ENCODE assay signal across 13 cellular contexts in genomic region chr10:87547734-87548311, GRCh38. TPM values are rescaled to one million over a fixed set of nuclear protein-coding genes. Genes with fewer than 3 reads are reported as not detected.
DNase-seq lines count a peak whose midpoint lies in the region; ATAC-seq and TF ChIP-seq lines count a peak whose summit lies in the region.
"Had no signal": no experiment of that assay in that cellular context is flagged by ENCODE, and none has a peak within 500 bp of the region (broad histone marks: within the 10 kb centered on the region; RNA-seq: fewer than 3 reads in every experiment).

No MANE protein-coding gene starts in this region.

- H3K9me3 ChIP-seq in mammary epithelial cell (replicated peaks; ENCODE audit: insufficient read depth, low read length): no peaks in the 10 kb centered on the region

- peak overlapping the region; percentile 64 for H3K18ac ChIP-seq in mesendoderm (ENCODE audit: low read length)

- WGBS in mammary epithelial cell (ENCODE audit: low coverage, missing lambda C conversion rate): 77% methylated on average over 3 of the region's 3 CpGs
- no CpG with 5 or more reads among the region's 3 CpGs for WGBS in mesendoderm (ENCODE audit: extremely low coverage, insufficient coverage, low lambda C conversion rate)

- no peak overlapping the region for H3K4ac ChIP-seq in mesendoderm (ENCODE audit: low read depth, low read length)

- H3K56ac ChIP-seq in mesendoderm (ENCODE audit: low read length): peak overlapping the region; percentile 11

- H4K5ac ChIP-seq in mesendoderm (ENCODE audit: low read length): no peak overlapping the region

- BruUV-seq in mammary epithelial cell (replicated peaks; lab: Mats Ljungman, UMichigan): no TSS peak

- H2BK5ac ChIP-seq in mesendoderm (ENCODE audit: low read length): no peak overlapping the region

- DNase-seq in BJ (ENCODE audit: low read depth) (peak; percentile 70), M059J (ENCODE audit: low read depth) (peak; percentile 77), mammary epithelial cell (peak; percentile 23), mesendoderm (no peak), Kasumi-1 (lab: John Stamatoyannopoulos, UW) (no peak)
- DNase-seq in activated naive CD8-positive, alpha-beta T cell treated with anti-CD3 and anti-CD28 coated beads, Interleukin-2, amount 50 U/mL, for 24 hours: no peak
- DNase-seq: amygdala; CD4-positive, alpha-beta memory T cell; NCI-H187 treated with DMSO at 0.1 percent for 48 hours; SIG-M5; stimulated activated CD4-positive, alpha-beta T cell treated with anti-CD3 and anti-CD28 coated beads, Interleukin-2, amount 100 ng/mL, for 48 hours had no signal

- H2AFZ ChIP-seq in mammary epithelial cell (ENCODE audit: low read depth, low read length): no peak overlapping the region

- peaks cover 21% of the 10 kb centered on the region for H3K4me1 Mint-ChIP-seq in activated naive CD8-positive, alpha-beta T cell treated with anti-CD3 and anti-CD28 coated beads, Interleukin-2, amount 50 U/mL, for 24 hours

- no peaks in the 10 kb centered on the region for H3K79me2 ChIP-seq in mammary epithelial cell (ENCODE audit: insufficient read depth, low read length)
- H3K79me2 ChIP-seq in mesendoderm (ENCODE audit: control insufficient read depth, insufficient read depth, low read length): no peaks in the 10 kb centered on the region

- no peak for TF ChIP-seq CTCF in BJ (IDR thresholded peaks at IDR 0.05; ENCODE audit: insufficient read depth, low read depth, low read length)
- TF ChIP-seq CTCF in mammary epithelial cell (conservative IDR thresholded peaks at IDR 0.05 in 1 of 2, IDR thresholded peaks at IDR 0.05 in 1 of 2; ENCODE audit: extremely low read depth in 1 of 2, insufficient read depth in 1 of 2, low read depth in 1 of 2, low read length in 2 of 2): no peak

- H4K20me1 ChIP-seq in mammary epithelial cell (ENCODE audit: insufficient read depth, low read length): no peaks in the 10 kb centered on the region

- dilution Hi-C loops in mammary epithelial cell (cut with HindIII; ENCODE audit: low sequenced_read_pairs): no loop called here

- no peak overlapping the region for H2BK15ac ChIP-seq in mesendoderm (replicated peaks; ENCODE audit: low read depth)

- H3K27me3 Mint-ChIP-seq in activated naive CD8-positive, alpha-beta T cell treated with anti-CD3 and anti-CD28 coated beads, Interleukin-2, amount 50 U/mL, for 24 hours: no peaks in the 10 kb centered on the region
- H3K27me3 Mint-ChIP-seq: CD4-positive, alpha-beta memory T cell had no signal

- intact Hi-C loops in mammary epithelial cell (cut with micrococcal nuclease): no loop called here

- no peak overlapping the region for H4K8ac ChIP-seq in mesendoderm (ENCODE audit: low read depth, low read length)

- H3K36me3 ChIP-seq in BJ (ENCODE audit: control insufficient read depth, insufficient read depth, low read length): no peaks in the 10 kb centered on the region
- no peaks in the 10 kb centered on the region for H3K36me3 ChIP-seq in mammary epithelial cell (ENCODE audit: insufficient read depth, low read length)
- no peaks in the 10 kb centered on the region for H3K36me3 ChIP-seq in mesendoderm (ENCODE audit: control insufficient read depth, insufficient read depth, low read length)

- no peak overlapping the region for H3K23ac ChIP-seq in mesendoderm (ENCODE audit: low read length)

- H3K79me1 ChIP-seq in mesendoderm (ENCODE audit: low read length): no peaks in the 10 kb centered on the region

- CTCF ChIA-PET in BJ (lab: Yijun Ruan, JAX) (interaction anchor here (1.2 kb wide), 1 partner anchor 55 kb away, joined by 3 read pairs; no protein-coding TSS in a partner anchor), mammary epithelial cell (lab: Charles Lee; ENCODE audit: low non-redundant PET) (no interaction called here)

- H3K27me3 ChIP-seq in BJ (ENCODE audit: control insufficient read depth, insufficient read depth, low read length): no peaks in the 10 kb centered on the region
- no peaks in the 10 kb centered on the region for H3K27me3 ChIP-seq in mammary epithelial cell (ENCODE audit: insufficient read depth, low read length)
- H3K27me3 ChIP-seq in mesendoderm (ENCODE audit: insufficient read depth, low read length, poor library complexity): no peaks in the 10 kb centered on the region

- no peak for ATAC-seq in activated naive CD8-positive, alpha-beta T cell treated with anti-CD3 and anti-CD28 coated beads, Interleukin-2, amount 50 U/mL, for 24 hours
- ATAC-seq in HG02763 (IDR thresholded peaks at IDR 0.05; ENCODE audit: unreplicated experiment) (no peak), HG02759 (IDR thresholded peaks at IDR 0.05; ENCODE audit: unreplicated experiment) (no peak)

- no peak overlapping the region for H3K9ac ChIP-seq in mammary epithelial cell (ENCODE audit: insufficient read depth, low read length)
- H3K9ac ChIP-seq in mesendoderm (ENCODE audit: low read length): no peak overlapping the region

- H2AK5ac ChIP-seq in mesendoderm (ENCODE audit: low read length): no peak overlapping the region

- peaks cover 20% of the 10 kb centered on the region for H3K36me3 Mint-ChIP-seq in activated naive CD8-positive, alpha-beta T cell treated with anti-CD3 and anti-CD28 coated beads, Interleukin-2, amount 50 U/mL, for 24 hours (ENCODE audit: low read depth)

- H3K27ac ChIP-seq in mammary epithelial cell (ENCODE audit: insufficient read depth, low read depth, low read length) (no peak overlapping the region), mesendoderm (ENCODE audit: low read depth, low read length) (no peak overlapping the region)

- no peaks in the 10 kb centered on the region for H3K4me1 ChIP-seq in mammary epithelial cell (ENCODE audit: insufficient read depth, low read length)
- peaks cover 5% of the 10 kb centered on the region for H3K4me1 ChIP-seq in mesendoderm (ENCODE audit: control insufficient read depth, low read depth, low read length)

- H3K4me3 ChIP-seq in BJ (ENCODE audit: low read depth, low read length): no peak overlapping the region
- H3K4me3 ChIP-seq in mammary epithelial cell (replicated peaks in 1 of 3; ENCODE audit: insufficient read depth in 1 of 3, low read depth in 2 of 3, low read length in 3 of 3): no peak overlapping the region
- H3K4me3 ChIP-seq in mesendoderm (ENCODE audit: low read length): no peak overlapping the region

- POLR2A ChIA-PET in BJ (lab: Charles Lee): interaction anchor here (0.8 kb wide), 1 partner anchor 43 kb away, joined by 3 read pairs; the partner anchor contains the start of gene MINPP1

- H3K27ac Mint-ChIP-seq in activated naive CD8-positive, alpha-beta T cell treated with anti-CD3 and anti-CD28 coated beads, Interleukin-2, amount 50 U/mL, for 24 hours: no peak overlapping the region
- H3K27ac Mint-ChIP-seq: CD4-positive, alpha-beta memory T cell had no signal

- H3K4me2 ChIP-seq in mammary epithelial cell (ENCODE audit: insufficient read depth, low read depth, low read length): no peak overlapping the region
- no peak overlapping the region for H3K4me2 ChIP-seq in mesendoderm (ENCODE audit: low read length)

- in situ Hi-C loops in mammary epithelial cell (cut with MboI; ENCODE audit: low sequenced_read_pairs in 2 of 2): loop anchor here (25.0 kb wide), 1 partner anchor 189 kb away; no protein-coding TSS in a partner anchor

- H2BK120ac ChIP-seq in mesendoderm (ENCODE audit: low read depth, low read length): no peak overlapping the region

- no peak overlapping the region for H3K4me3 Mint-ChIP-seq in activated naive CD8-positive, alpha-beta T cell treated with anti-CD3 and anti-CD28 coated beads, Interleukin-2, amount 50 U/mL, for 24 hours
- H3K4me3 Mint-ChIP-seq: CD4-positive, alpha-beta memory T cell had no signal

- H3K9me3 Mint-ChIP-seq in activated naive CD8-positive, alpha-beta T cell treated with anti-CD3 and anti-CD28 coated beads, Interleukin-2, amount 50 U/mL, for 24 hours: peaks cover 6% of the 10 kb centered on the region

RNA-seq across cellular contexts. Expression of gene MINPP1, which starts 43.1 kb away (rescaled TPM):
- 7.7 and 10.5 TPM in 2 replicates for polyA plus RNA-seq in BJ (2011; rRNA removed)
- polyA minus RNA-seq in BJ (2011; rRNA and poly(A)+ RNA removed): 2.4 and 2.7 TPM in 2 replicates
- 57.3 and 61.4 TPM in 2 replicates for total RNA-seq in M059J (2014; rRNA removed; shearing (Covaris generic))
- 10 to 100 TPM; 17.9 to 32.8 TPM for total RNA-seq in mammary epithelial cell
- 9.6 TPM for polyA plus RNA-seq in mammary epithelial cell
- 2.3 TPM for polyA minus RNA-seq in mammary epithelial cell
- polyA plus RNA-seq in mesendoderm (2013, experiment 1 of 2): 17.3 TPM
- polyA plus RNA-seq in mesendoderm (2013, experiment 2 of 2): 18.4 TPM

Comparison
In these comparisons a context has a peak if more than half of its experiments do, and no peak if none do; other contexts are left out.
1. DNase-seq: peak in BJ (single experiment), M059J (single experiment) and mammary epithelial cell (single experiment); none in mesendoderm (single experiment), activated naive CD8-positive, alpha-beta T cell treated with anti-CD3 and anti-CD28 coated beads, Interleukin-2, amount 50 U/mL, for 24 hours (single experiment) and Kasumi-1 (0 of 2).